ENCODE assay signal across 8 cellular contexts in the genomic region with DNA sequence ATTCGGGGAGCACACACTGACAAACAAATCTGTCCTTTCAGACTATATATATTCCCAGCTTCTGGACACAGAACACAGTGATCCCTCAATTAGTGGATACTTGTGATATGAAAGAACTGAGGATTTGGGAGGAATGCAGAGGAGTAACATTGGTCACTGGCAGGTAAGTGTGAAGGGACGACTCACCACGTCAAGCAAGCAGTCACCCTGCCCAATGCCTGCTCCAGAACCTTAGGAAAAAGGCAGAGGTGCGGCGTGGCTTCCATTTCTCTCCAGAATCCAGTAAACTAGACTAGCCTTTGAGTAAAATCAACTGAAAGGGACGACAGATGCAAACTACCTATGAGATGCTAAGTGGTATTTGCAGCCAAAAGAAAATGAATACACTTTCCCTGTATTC. TPM values are rescaled to one million over a fixed set of nuclear protein-coding genes. Genes with fewer than 3 reads are reported as not detected.
A peak's percentile ranks its signal among the peaks of the same experiment; 100 is the strongest.
DNase-seq lines count a peak whose midpoint lies in the region; ATAC-seq and TF ChIP-seq lines count a peak whose summit lies in the region.

No MANE protein-coding gene starts in this region.

- peak overlapping the region; percentile 55 to 80 for H3K27ac Mint-ChIP-seq in T-cell

- peaks cover 0 to 8% (median 3%) of the 10 kb centered on the region in 4 donors for H3K36me3 ChIP-seq in sigmoid colon

- no peak for TF ChIP-seq EP300 in sigmoid colon (IDR thresholded peaks at IDR 0.05)

- 17 to 49% methylated on average over 6 of the region's 6 CpGs for WGBS in sigmoid colon, 2 donors

- peaks cover 45 to 57% (median 48%) of the 10 kb centered on the region in 3 donors for H3K4me1 Mint-ChIP-seq in T-cell

- no peaks in the 10 kb centered on the region for H3K9me3 ChIP-seq in sigmoid colon

- H3K27me3 Mint-ChIP-seq in T-cell, result peaks cover 0 to 2% of the 10 kb centered on the region in 2 donors

- ATAC-seq in T-cell (replicated peaks in 1 of 4), result no peak
- ATAC-seq in HG02852 (IDR thresholded peaks at IDR 0.05; ENCODE audit: unreplicated experiment), result no peak
- ATAC-seq in HG02678 (IDR thresholded peaks at IDR 0.05; ENCODE audit: unreplicated experiment), result no peak
- ATAC-seq in GM18858 (IDR thresholded peaks at IDR 0.05; ENCODE audit: unreplicated experiment), result no peak

- H3K36me3 Mint-ChIP-seq in T-cell, result peaks cover 5% of the 10 kb centered on the region

- no peak for TF ChIP-seq POLR2A in sigmoid colon (IDR thresholded peaks at IDR 0.05)

- no peaks in the 10 kb centered on the region for H3K27me3 ChIP-seq in sigmoid colon

- no peaks in the 10 kb centered on the region for H3K9me3 Mint-ChIP-seq in T-cell

- CTCF ChIA-PET in T-cell (lab: Charles Lee), result interaction anchor here (1.8 to 2.4 kb wide), 2 partner anchors 10 kb away, joined by 12 to 21 read pairs; no protein-coding TSS in a partner anchor

- intact Hi-C loops in sigmoid colon (cut with DNase I), result loop anchor here (5.0 to 10.0 kb wide), 2 partner anchors 75 to 172 kb away; partner anchors contain the start of gene INSIG2

- no peak for DNase-seq in GM12864 (ENCODE audit: low read depth)
- no peak for DNase-seq in T-cell
- no peak for DNase-seq in fibroblast of pulmonary artery (ENCODE audit: low read depth)
- DNase-seq in sigmoid colon, result no peak
- DNase-seq in MV-4-11 (lab: John Stamatoyannopoulos, UW), result no peak

- POLR2A ChIA-PET in T-cell (lab: Charles Lee), result no interaction called here

- H3K27ac ChIP-seq in sigmoid colon, result peak overlapping the region; percentile 87 to 92 (median 89)

- H3K4me3 Mint-ChIP-seq in T-cell, result peak overlapping the region; percentile 90 to 94 (median 91)

- H3K4me3 ChIP-seq in GM12864 (ENCODE audit: low read depth, low read length) (peak overlapping the region; percentile 99), fibroblast of pulmonary artery (replicated peaks; ENCODE audit: low read depth, low read length) (peak overlapping the region; percentile 96), sigmoid colon (peak overlapping the region; percentile 72 to 100 (median 95))

- H3K4me1 ChIP-seq in sigmoid colon, result peaks cover 0 to 28% (median 17%) of the 10 kb centered on the region in 4 donors

- TF ChIP-seq CTCF in GM12864 (IDR thresholded peaks at IDR 0.05; ENCODE audit: low read depth, low read length, missing control alignments) (no peak), fibroblast of pulmonary artery (IDR thresholded peaks at IDR 0.05; ENCODE audit: low read length, missing control alignments) (no peak), sigmoid colon (IDR thresholded peaks at IDR 0.05) (no peak)

RNA-seq across cellular contexts. Expression of gene CCDC93, which starts 1.1 kb away (rescaled TPM):
- total RNA-seq in T-cell (10 to 100 TPM; 47.8 to 55.3 (median 50.5) TPM), sigmoid colon (10 to 100 TPM; 12.5 to 25.5 (median 15.3) TPM)
- polyA plus RNA-seq in sigmoid colon, result 10 to 100 TPM in 1 of 3 donors, 1 to 10 TPM in 2; 4.2 to 11.3 (median 6.0) TPM
